Comparison of ENCODE assay signal across 28 cellular contexts in genomic region chr12:19239046-19239445, GRCh38.
DNase-seq lines count a peak whose midpoint lies in the region; ATAC-seq and TF ChIP-seq lines count a peak whose summit lies in the region.
"Had no signal": no experiment of that assay in that cellular context is flagged by ENCODE, and none has a peak within 500 bp of the region (broad histone marks: within the 10 kb centered on the region; RNA-seq: fewer than 3 reads in every experiment).

No MANE protein-coding gene starts in this region.

- no peaks in the 10 kb centered on the region for H3K27me3 ChIP-seq in fibroblast of lung (ENCODE audit: control insufficient read depth, insufficient read depth, low read length)
- no peaks in the 10 kb centered on the region for H3K27me3 ChIP-seq in skeletal muscle satellite cell (ENCODE audit: control insufficient read depth, insufficient read depth, low read length)
- no peaks in the 10 kb centered on the region for H3K27me3 ChIP-seq in gastrocnemius medialis
- no peaks in the 10 kb centered on the region for H3K27me3 ChIP-seq in prostate gland (replicated peaks; ENCODE audit: insufficient read depth)
- H3K27me3 ChIP-seq: MG63, testis, uterus had no signal

- H3K9me3 ChIP-seq in fibroblast of lung (ENCODE audit: control insufficient read depth, insufficient read depth, low read depth, low read length) (no peaks in the 10 kb centered on the region), skeletal muscle satellite cell (replicated peaks; ENCODE audit: low read length) (no peaks in the 10 kb centered on the region), gastrocnemius medialis (no peaks in the 10 kb centered on the region), prostate gland (no peaks in the 10 kb centered on the region)
- H3K9me3 ChIP-seq: MG63, testis, uterus had no signal

- no peaks in the 10 kb centered on the region for H3K79me2 ChIP-seq in fibroblast of lung (ENCODE audit: control insufficient read depth, insufficient read depth, low read length)

- in situ Hi-C loops in gastrocnemius medialis (cut with MboI; ENCODE audit: low sequenced_read_pairs in 4 of 4) = no loop called here

- ATAC-seq in left ventricle myocardium superior (peak; percentile 6), left cardiac atrium (no peak), SK-N-SH treated with all-trans-retinoic acid at 6 μM for 48 hours (peak; percentile 16; the same call in 2 of the 3 replicates), gastrocnemius medialis (no peak), GM21390 (IDR thresholded peaks at IDR 0.05; ENCODE audit: unreplicated experiment) (no peak)
- ATAC-seq: activated naive CD8-positive, alpha-beta T cell treated with anti-CD3 and anti-CD28 coated beads, Interleukin-2, amount 50 U/mL, for 24 hours; activated T-cell treated with anti-CD3 and anti-CD28 coated beads, Interleukin-2, amount 50 U/mL, for 4 hours; left lobe of liver had no signal

- H3K36me3 ChIP-seq in fibroblast of lung (ENCODE audit: control insufficient read depth, insufficient read depth, low read length) (no peaks in the 10 kb centered on the region), skeletal muscle satellite cell (ENCODE audit: insufficient read depth, low read length) (no peaks in the 10 kb centered on the region), gastrocnemius medialis (no peaks in the 10 kb centered on the region), prostate gland (no peaks in the 10 kb centered on the region)
- H3K36me3 ChIP-seq: MG63, uterus had no signal

- H3K4me2 ChIP-seq in fibroblast of lung (ENCODE audit: extremely low read depth, insufficient read depth, low read length) (peak overlapping the region; percentile 1), skeletal muscle satellite cell (ENCODE audit: low read length) (peak overlapping the region; percentile 64)
- H3K4me2 ChIP-seq: GM23338 had no signal

- intact Hi-C loops in left ventricle myocardium superior (cut with micrococcal nuclease) (no loop called here), left cardiac atrium (cut with DNase I) (no loop called here), gastrocnemius medialis (cut with DNase I; ENCODE audit: low total_unique reads) (no loop called here), prostate gland (cut with DNase I) (no loop called here)

- H3K4me1 ChIP-seq in fibroblast of lung (ENCODE audit: control insufficient read depth, extremely low read depth, insufficient read depth, low read length) (peaks cover 23% of the 10 kb centered on the region), skeletal muscle satellite cell (ENCODE audit: control insufficient read depth, insufficient read depth, low read length) (peaks cover 42% of the 10 kb centered on the region), gastrocnemius medialis (peaks cover under 1 to 5% of the 10 kb centered on the region in 2 donors), prostate gland (replicated peaks) (no peaks in the 10 kb centered on the region)
- H3K4me1 ChIP-seq: testis had no signal

- no peak for TF ChIP-seq POLR2A in gastrocnemius medialis (IDR thresholded peaks at IDR 0.05)
- no peak for TF ChIP-seq POLR2A in prostate gland (IDR thresholded peaks at IDR 0.05)

- no peak overlapping the region for H3K4me3 ChIP-seq in fibroblast of lung (replicated peaks in 1 of 4; ENCODE audit: control extremely low read depth in 1 of 4, insufficient read depth in 1 of 4, low read depth in 3 of 4, low read length in 4 of 4)
- no peak overlapping the region for H3K4me3 ChIP-seq in skeletal muscle satellite cell (ENCODE audit: low read length)
- no peak overlapping the region for H3K4me3 ChIP-seq in gastrocnemius medialis
- H3K4me3 ChIP-seq in prostate gland = no peak overlapping the region
- H3K4me3 ChIP-seq: GM23338, testis, uterus had no signal

- H3K9ac ChIP-seq in fibroblast of lung (ENCODE audit: insufficient read depth, low read length) (no peak overlapping the region), skeletal muscle satellite cell (ENCODE audit: low read depth, low read length) (no peak overlapping the region)

- no peak for DNase-seq in left ventricle myocardium superior
- DNase-seq in left cardiac atrium = no peak
- DNase-seq in fibroblast of lung (ENCODE audit: low read depth in 2 of 2) = no peak
- no peak for DNase-seq in gastrocnemius medialis
- DNase-seq in prostate gland (ENCODE audit: low spot score) = no peak
- DNase-seq: 8988T; activated CD4-positive, alpha-beta T cell treated with anti-CD3 and anti-CD28 coated beads, Interleukin-2, amount 50 U/mL, for 1 hour; activated CD4-positive, CD25-positive, alpha-beta regulatory T cell; activated naive CD4-positive, alpha-beta T cell; activated naive CD8-positive, alpha-beta T cell treated with anti-CD3 and anti-CD28 coated beads, Interleukin-2, amount 50 U/mL, for 24 hours; activated T-cell treated with anti-CD3 and anti-CD28 coated beads, Interleukin-2, amount 50 U/mL, for 4 hours; KBM-7; NCI-H1105 treated with DMSO at 0.1 percent for 48 hours; NCI-H187 treated with DMSO at 0.1 percent for 48 hours; NCI-H2171 treated with DMSO at 0.1 percent for 48 hours; NCI-H510A; occipital lobe; OCI-M1; stimulated activated CD8-positive, alpha-beta memory T cell treated with anti-CD3 and anti-CD28 coated beads, Interleukin-4, amount 100 ng/mL, for 48 hours; testis; uterus had no signal

- 46% methylated on average over 4 of the region's 4 CpGs for WGBS in prostate gland

- no peak overlapping the region for H2AFZ ChIP-seq in fibroblast of lung (ENCODE audit: low read length)
- H2AFZ ChIP-seq: GM23338 had no signal

- H3K27ac ChIP-seq in fibroblast of lung (ENCODE audit: insufficient read depth, low read length) (peak overlapping the region; percentile 6), gastrocnemius medialis (no peak overlapping the region), prostate gland (no peak overlapping the region)
- H3K27ac ChIP-seq: RWPE1, testis, uterus had no signal

- no peaks in the 10 kb centered on the region for H4K20me1 ChIP-seq in fibroblast of lung (ENCODE audit: control insufficient read depth, extremely low read depth, insufficient read depth, low read length)

- no peak for TF ChIP-seq CTCF in fibroblast of lung (conservative IDR thresholded peaks at IDR 0.05 in 1 of 2, IDR thresholded peaks at IDR 0.05 in 1 of 2; ENCODE audit: low read depth in 1 of 2, low read length in 2 of 2)
- no peak for TF ChIP-seq CTCF in gastrocnemius medialis (IDR thresholded peaks at IDR 0.05 in 4 of 5, conservative IDR thresholded peaks at IDR 0.05 in 1 of 5)
- no peak for TF ChIP-seq CTCF in prostate gland (IDR thresholded peaks at IDR 0.05)

TF ChIP-seq in SK-N-SH treated with all-trans-retinoic acid at 6 μM for 48 hours, 23 proteins besides CTCF, POLR2A, EP300 and RAD21 (continues in another document):
- TF ChIP-seq ARNTL (CRISPR knock-in tag; IDR thresholded peaks at IDR 0.05; ENCODE audit: borderline replicate concordance, low read depth) (no peak), ZNF70 (CRISPR knock-in tag; IDR thresholded peaks at IDR 0.05) (no peak), RARB (CRISPR knock-in tag; IDR thresholded peaks at IDR 0.05) (no peak), GLIS3 (CRISPR knock-in tag; IDR thresholded peaks at IDR 0.05) (no peak), OSR1 (CRISPR knock-in tag; IDR thresholded peaks at IDR 0.05) (no peak), PATZ1 (CRISPR knock-in tag; IDR thresholded peaks at IDR 0.05; ENCODE audit: borderline replicate concordance) (no peak), CSDC2 (CRISPR knock-in tag; IDR thresholded peaks at IDR 0.05) (no peak), TSHZ2 (CRISPR knock-in tag; IDR thresholded peaks at IDR 0.05) (no peak), ZC3H10 (CRISPR knock-in tag; IDR thresholded peaks at IDR 0.05) (no peak)

Comparison
In these comparisons a context has a peak if more than half of its experiments do, and no peak if none do; other contexts are left out.
1. ATAC-seq: peak in left ventricle myocardium superior (single experiment) and SK-N-SH treated with all-trans-retinoic acid at 6 μM for 48 hours (single experiment); none in left cardiac atrium (0 of 2), gastrocnemius medialis (0 of 2) and GM21390 (single experiment).